8 cellular contexts compared by ENCODE assay signal in genomic region chr10:68327889-68328786, GRCh38. TPM values are rescaled to one million over a fixed set of nuclear protein-coding genes. Genes with fewer than 3 reads are reported as not detected.
DNase-seq lines count a peak whose midpoint lies in the region; ATAC-seq and TF ChIP-seq lines count a peak whose summit lies in the region.

No MANE protein-coding gene starts in this region.

- peaks cover 0 to 8% (median 0%) of the 10 kb centered on the region in 5 experiments for H3K9me3 Mint-ChIP-seq in brain

- peak overlapping the region; percentile 94 to 98 (median 96) for H3K27ac Mint-ChIP-seq in brain

- peak overlapping the region; percentile 61 to 81 (median 76) for H3K4me3 Mint-ChIP-seq in brain

- TF ChIP-seq POLR2A in heart left ventricle (IDR thresholded peaks at IDR 0.05) (no peak), thyroid gland (IDR thresholded peaks at IDR 0.05) (no peak)

- WGBS in heart left ventricle, 4 donors, result 35 to 42% (median 36%) methylated on average over 4 of the region's 4 CpGs
- 37 to 47% methylated on average over 4 of the region's 4 CpGs for WGBS in thyroid gland, 2 donors

- DNase-seq in heart left ventricle (no peak), left cardiac atrium (no peak), NCI-H460 (ENCODE audit: extremely low read depth, low read depth) (peak; percentile 55), left kidney (ENCODE audit: low read depth, low spot score) (peak; percentile 42), thyroid gland (no peak), left colon (no peak)

- H3K9me3 ChIP-seq in heart left ventricle (no peaks in the 10 kb centered on the region), thyroid gland (no peaks in the 10 kb centered on the region)

- peaks cover 10% of the 10 kb centered on the region for H3K27me3 Mint-ChIP-seq in brain

- H3K27ac ChIP-seq in heart left ventricle (peak overlapping the region in 11 of 12 donors; percentile 63 to 99 (median 77)), thyroid gland (peak overlapping the region; percentile 10 to 85 (median 70))

- peak overlapping the region in 6 of 12 donors; percentile 2 to 47 (median 32) for H3K4me3 ChIP-seq in heart left ventricle
- H3K4me3 ChIP-seq in thyroid gland (replicated peaks in 1 of 3), result no peak overlapping the region

- peaks cover 49% of the 10 kb centered on the region for H3K4me1 Mint-ChIP-seq in brain

- H3K36me3 Mint-ChIP-seq in brain, result peaks cover 5% of the 10 kb centered on the region

- no peaks in the 10 kb centered on the region for H3K36me3 ChIP-seq in heart left ventricle
- no peaks in the 10 kb centered on the region for H3K36me3 ChIP-seq in thyroid gland

- peaks cover 0 to 29% (median 8%) of the 10 kb centered on the region in 12 donors for H3K4me1 ChIP-seq in heart left ventricle
- peaks cover 19 to 31% of the 10 kb centered on the region in 2 donors for H3K4me1 ChIP-seq in thyroid gland

- TF ChIP-seq CTCF in heart left ventricle (IDR thresholded peaks at IDR 0.05) (no peak), brain (conservative IDR thresholded peaks at IDR 0.05) (no peak), thyroid gland (IDR thresholded peaks at IDR 0.05) (no peak)

- intact Hi-C loops in heart left ventricle (cut with DNase I) (no loop called here), left cardiac atrium (cut with DNase I) (no loop called here), thyroid gland (cut with DNase I) (no loop called here), left colon (cut with DNase I, micrococcal nuclease) (no loop called here)

- ATAC-seq in heart left ventricle (no peak), left cardiac atrium (no peak), left colon (no peak), GM18517 (IDR thresholded peaks at IDR 0.05; ENCODE audit: unreplicated experiment) (no peak)

- H3K27me3 ChIP-seq in heart left ventricle, result no peaks in the 10 kb centered on the region
- H3K27me3 ChIP-seq in thyroid gland, result no peaks in the 10 kb centered on the region

RNA-seq across cellular contexts. Expression of gene HNRNPH3, which starts 3.7 kb away (rescaled TPM):
- 100 to 1,000 TPM in 2 of 9 donors, 10 to 100 TPM in 7; 23.7 to 130 (median 83.1) TPM for total RNA-seq in heart left ventricle
- polyA plus RNA-seq in heart left ventricle, result 100 to 1,000 TPM in 1 of 2 donors, 10 to 100 TPM in 1; 91.7 to 140 TPM
- total RNA-seq in left cardiac atrium, result 100 to 1,000 TPM in 1 of 2 donors, 10 to 100 TPM in 1; 81.5 to 130 TPM
- 40.9 and 49.5 TPM in 2 replicates for total RNA-seq in NCI-H460 (2014; rRNA removed; shearing (Covaris generic))
- 19.1 and 21.5 TPM in 2 replicates for polyA plus RNA-seq in NCI-H460 (2014; cell fraction: nucleus; rRNA removed)
- polyA plus RNA-seq in brain (ENCODE audit: insufficient read depth, low read depth, low replicate concordance), result 233 TPM
- total RNA-seq in thyroid gland, result 10 to 100 TPM; 47.8 to 75.8 (median 56.8) TPM
- 10 to 100 TPM; 79.9 to 85.2 TPM for total RNA-seq in left colon

RNA-seq across cellular contexts. Expression of gene PBLD, which starts 4.6 kb away (rescaled TPM):
- total RNA-seq in heart left ventricle (1 to 10 TPM; 2.1 to 9.4 (median 6.2) TPM), left cardiac atrium (1 to 10 TPM; 3.1 to 4.1 TPM), thyroid gland (10 to 100 TPM in 1 of 4 donors, 1 to 10 TPM in 3; 5.0 to 12.3 (median 6.4) TPM), left colon (100 to 1,000 TPM in 1 of 2 donors, 10 to 100 TPM in 1; 76.8 to 113 TPM)
- polyA plus RNA-seq in heart left ventricle (1 to 10 TPM; 1.4 to 1.7 TPM), brain (ENCODE audit: insufficient read depth, low read depth, low replicate concordance) (3.0 TPM)
- total RNA-seq in NCI-H460 (2014; rRNA removed; shearing (Covaris generic)), result 1.8 and 3.3 TPM in 2 replicates
- 1.1 and 6.0 TPM in 2 replicates for polyA plus RNA-seq in NCI-H460 (2014; cell fraction: nucleus; rRNA removed)

Comparison
In these comparisons a context has a peak if more than half of its experiments do, and no peak if none do; other contexts are left out.
1. DNase-seq: peak in NCI-H460 (single experiment) and left kidney (single experiment); none in heart left ventricle (0 of 5), left cardiac atrium (single experiment), thyroid gland (0 of 2) and left colon (0 of 2).
2. RNA of gene PBLD, which starts 4.6 kb away (total RNA-seq): 76.8 to 113 TPM in left colon; 5.0 to 12.3 TPM in thyroid gland, 2.1 to 9.4 TPM in heart left ventricle, 3.1 to 4.1 TPM in left cardiac atrium and 1.8 to 3.3 TPM in NCI-H460; every median in the first group is over 4 times any median in the second.